ENCODE assay signal across 17 cellular contexts in the genomic region with DNA sequence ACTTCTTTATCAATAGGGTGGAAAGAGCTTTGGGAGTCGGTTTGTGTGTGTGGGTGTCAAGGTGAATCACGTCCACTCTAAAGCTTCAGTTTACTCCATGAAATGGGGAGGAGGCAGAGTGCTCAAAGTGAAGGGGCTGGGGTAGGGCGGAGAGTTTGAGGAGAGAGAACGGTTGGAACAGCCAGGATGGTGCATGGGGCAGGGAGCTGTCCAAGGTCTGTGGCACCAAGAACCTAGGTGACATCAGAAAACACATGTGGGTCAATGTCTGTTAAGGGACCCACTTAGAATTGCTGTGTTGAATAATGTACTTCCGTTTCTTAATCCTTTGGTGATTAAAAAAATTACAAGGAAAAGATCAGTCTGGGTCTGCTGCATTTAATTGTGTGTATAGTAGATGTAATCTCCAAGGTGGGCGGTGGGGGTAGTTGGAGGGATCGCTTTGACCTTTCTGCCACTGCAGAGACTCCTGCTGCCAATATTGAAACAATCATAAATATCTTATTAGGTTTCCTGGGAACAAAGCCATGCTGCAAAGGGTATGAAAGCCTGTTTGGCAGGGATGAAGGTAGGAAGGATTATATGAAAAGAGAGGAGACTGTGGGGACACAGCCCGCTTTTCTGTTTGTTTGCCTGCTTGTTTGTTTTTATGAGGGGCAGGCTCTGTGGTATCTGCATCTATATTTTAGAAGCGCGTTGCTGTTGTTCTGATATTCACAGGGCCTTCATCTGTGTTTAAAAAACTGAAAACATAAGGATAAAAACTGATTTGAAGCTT.
DNase-seq lines count a peak whose midpoint lies in the region; ATAC-seq and TF ChIP-seq lines count a peak whose summit lies in the region.
"Had no signal": no experiment of that assay in that cellular context is flagged by ENCODE, and none has a peak within 500 bp of the region (broad histone marks: within the 10 kb centered on the region; RNA-seq: fewer than 3 reads in every experiment).

No MANE protein-coding gene starts in this region.

- TF ChIP-seq CTCF in NB4 (IDR thresholded peaks at IDR 0.05; ENCODE audit: low read depth, low read length) (no peak), psoas muscle (IDR thresholded peaks at IDR 0.05) (no peak)

- H3K27me3 ChIP-seq in SJCRH30 (peaks cover 4% of the 10 kb centered on the region; the same call in 1 of the 2 replicates), psoas muscle (ENCODE audit: insufficient read depth in 3 of 3, low read length in 2 of 3) (peaks cover 0 to 5% (median 2%) of the 10 kb centered on the region in 3 donors)
- H3K27me3 ChIP-seq: BLaER1, tibial artery had no signal

- intact Hi-C loops in psoas muscle (cut with DNase I), result no loop called here

- WGBS in psoas muscle, 3 donors, result 59 to 63% (median 63%) methylated on average over 10 of the region's 10 CpGs

- TF ChIP-seq POLR2A in NB4 (IDR thresholded peaks at IDR 0.05; ENCODE audit: extremely low read depth, insufficient read length), result no peak

- DNase-seq in DMS 273 (lab: John Stamatoyannopoulos, UW; ENCODE audit: unreplicated experiment) (peak; percentile 4), DMS 273 treated with DMSO at 0.1 percent for 48 hours (lab: John Stamatoyannopoulos, UW) (no peak), NB4 (ENCODE audit: low read depth) (peak; percentile 23), SJCRH30 (peak; percentile 14 to 43), left kidney (ENCODE audit: low read depth, low spot score) (peak; percentile 67), psoas muscle (no peak)
- DNase-seq in activated CD4-positive, alpha-beta T cell treated with anti-CD3 and anti-CD28 coated beads for 48 hours, result no peak
- DNase-seq: activated CD4-positive, alpha-beta T cell treated with anti-CD3 and anti-CD28 coated beads, Interleukin-2, amount 50 U/mL, for 1 hour; MM.1S; NCI-H2171 treated with DMSO at 0.1 percent for 48 hours; NK-92 treated with Interleukin-12 subunit alpha and Interleukin-12 subunit beta, amount 100 ng/mL, for 24 hours; stimulated activated CD4-positive, alpha-beta T cell treated with anti-CD3 and anti-CD28 coated beads, Interleukin-15, amount 100 ng/mL, for 24 hours; stimulated activated naive B cell treated with anti-CD40 and anti-IgM and Interleukin-4, amounts not matched to agents 10 μg/mL and 1 μg/mL and 100 μg/mL, for 72 hours; tibial artery had no signal

- H3K27ac ChIP-seq in SJCRH30 (no peak overlapping the region), psoas muscle (no peak overlapping the region)
- H3K27ac ChIP-seq: 22Rv1, BLaER1, tibial artery had no signal

- H3K36me3 ChIP-seq in SJCRH30 (no peaks in the 10 kb centered on the region), psoas muscle (ENCODE audit: insufficient read depth in 1 of 2, low read depth in 1 of 2) (no peaks in the 10 kb centered on the region)
- H3K36me3 ChIP-seq: BLaER1, tibial artery had no signal

- ATAC-seq in HG02588 (IDR thresholded peaks at IDR 0.05; ENCODE audit: unreplicated experiment) (no peak), psoas muscle (no peak)
- ATAC-seq: stimulated activated naive B cell treated with anti-CD40 and anti-IgM and Interleukin-4, amounts not matched to agents 10 μg/mL and 1 μg/mL and 100 μg/mL, for 72 hours had no signal

- H3K4me3 ChIP-seq in NB4 (ENCODE audit: low read depth, low read length), result no peak overlapping the region
- no peak overlapping the region for H3K4me3 ChIP-seq in SJCRH30
- H3K4me3 ChIP-seq in psoas muscle, result no peak overlapping the region
- H3K4me3 ChIP-seq: BLaER1, tibial artery had no signal

- H3K9me3 ChIP-seq in SJCRH30 (replicated peaks), result no peaks in the 10 kb centered on the region
- no peaks in the 10 kb centered on the region for H3K9me3 ChIP-seq in psoas muscle
- H3K9me3 ChIP-seq: BLaER1, tibial artery had no signal

- H3K4me1 ChIP-seq in SJCRH30, result no peaks in the 10 kb centered on the region
- H3K4me1 ChIP-seq in psoas muscle, result no peaks in the 10 kb centered on the region
- H3K4me1 ChIP-seq: BLaER1, tibial artery had no signal

Comparison
In these comparisons a context has a peak if more than half of its experiments do, and no peak if none do; other contexts are left out.
1. DNase-seq: peak in DMS 273 (single experiment), NB4 (single experiment), SJCRH30 (2 of 2) and left kidney (single experiment); none in DMS 273 treated with DMSO at 0.1 percent for 48 hours (single experiment), psoas muscle (0 of 2) and activated CD4-positive, alpha-beta T cell treated with anti-CD3 and anti-CD28 coated beads for 48 hours (single experiment).